In genomic region chr16:73735018-73735417, GRCh38 we compare ENCODE assay signal across 10 cellular contexts.
DNase-seq lines count a peak whose midpoint lies in the region; ATAC-seq and TF ChIP-seq lines count a peak whose summit lies in the region.
"Had no signal": no experiment of that assay in that cellular context is flagged by ENCODE, and none has a peak within 500 bp of the region (broad histone marks: within the 10 kb centered on the region; RNA-seq: fewer than 3 reads in every experiment).

No MANE protein-coding gene starts in this region.

- ATAC-seq in GM18499 (IDR thresholded peaks at IDR 0.05; ENCODE audit: insufficient read depth, unreplicated experiment) (peak; percentile 51), HG02642 (IDR thresholded peaks at IDR 0.05; ENCODE audit: poor library complexity, unreplicated experiment) (peak; percentile 47)

- no peak overlapping the region for H3K4me3 ChIP-seq in kidney epithelial cell (ENCODE audit: low read depth, low read length)

- H3K36me3 ChIP-seq in kidney epithelial cell (ENCODE audit: control insufficient read depth, insufficient read depth, low read length) = no peaks in the 10 kb centered on the region

- H3K27me3 ChIP-seq in kidney epithelial cell (ENCODE audit: control insufficient read depth, insufficient read depth, low read length) = no peaks in the 10 kb centered on the region

- peak; percentile 28 for DNase-seq in SW480 (ENCODE audit: low spot score)
- DNase-seq in kidney epithelial cell (ENCODE audit: low read depth) = peak; percentile 72
- DNase-seq in cortex of kidney (lab: John Stamatoyannopoulos, UW) = no peak
- no peak for DNase-seq in NCI-H1436 treated with DMSO at 0.1 percent for 48 hours (lab: John Stamatoyannopoulos, UW)
- DNase-seq in NCI-H524 (lab: John Stamatoyannopoulos, UW) = no peak
- no peak for DNase-seq in GM19240 (ENCODE audit: insufficient read length, low spot score)
- DNase-seq: activated naive CD4-positive, alpha-beta T cell; NCI-H510A treated with DMSO at 0.1 percent for 48 hours had no signal

- TF ChIP-seq CTCF in kidney epithelial cell (IDR thresholded peaks at IDR 0.05; ENCODE audit: insufficient read depth, low read length, poor library complexity, severe bottlenecking) = no peak

Comparison
In these comparisons a context has a peak if more than half of its experiments do, and no peak if none do; other contexts are left out.
1. DNase-seq: peak in SW480 (single experiment) and kidney epithelial cell (single experiment); none in cortex of kidney (single experiment), NCI-H1436 treated with DMSO at 0.1 percent for 48 hours (single experiment), NCI-H524 (0 of 2) and GM19240 (single experiment).